Comparison of ENCODE assay signal across 8 cellular contexts in genomic region chr9:35611230-35611797, GRCh38. TPM values are rescaled to one million over a fixed set of nuclear protein-coding genes. Genes with fewer than 3 reads are reported as not detected.
DNase-seq lines count a peak whose midpoint lies in the region; ATAC-seq, FAIRE-seq and TF ChIP-seq lines count a peak whose summit lies in the region.

No MANE protein-coding gene starts in this region.

- FAIRE-seq in keratinocyte (lab: Jason Lieb, UNC) = peak; percentile 92

- H3K79me2 ChIP-seq in keratinocyte (ENCODE audit: control insufficient read depth, insufficient read depth, low read length) = peaks cover 3% of the 10 kb centered on the region

- dilution Hi-C loops in keratinocyte (cut with MboI; ENCODE audit: extremely low pct_ligation_motif_present, low sequenced_read_pairs) = no loop called here

- peak in 1 of 3 donors; percentile 3 for TF ChIP-seq POLR2A in body of pancreas (IDR thresholded peaks at IDR 0.05)

- no peak overlapping the region for H3K9ac ChIP-seq in keratinocyte (ENCODE audit: control insufficient read depth, extremely low read depth, insufficient read depth, low read length)

- peak; percentile 69 for DNase-seq in GM10266 (ENCODE audit: extremely low spot score)
- DNase-seq in SW480 (ENCODE audit: low spot score) = peak; percentile 44
- DNase-seq in body of pancreas = peak; percentile 48 to 59 (median 52)
- DNase-seq in keratinocyte (ENCODE audit: low read depth, low spot score) = no peak
- DNase-seq in stimulated activated CD4-positive, alpha-beta T cell treated with anti-CD3 and anti-CD28 coated beads, Interleukin-4, amount 100 ng/mL, for 48 hours (ENCODE audit: low read depth in 2 of 2) = peak; percentile 32 to 42

- H4K20me1 ChIP-seq in keratinocyte (ENCODE audit: control insufficient read depth, extremely low read depth, insufficient read depth, low read length) = no peaks in the 10 kb centered on the region

- H2AFZ ChIP-seq in keratinocyte (ENCODE audit: control insufficient read depth, low read length) = no peak overlapping the region

- ATAC-seq in HG03521 (IDR thresholded peaks at IDR 0.05; ENCODE audit: unreplicated experiment) = peak; percentile 42
- ATAC-seq in body of pancreas = peak; percentile 70
- ATAC-seq in GM18858 (IDR thresholded peaks at IDR 0.05; ENCODE audit: unreplicated experiment) = no peak
- no peak for ATAC-seq in HG02981 (IDR thresholded peaks at IDR 0.05; ENCODE audit: unreplicated experiment)

- H3K27me3 ChIP-seq in body of pancreas = no peaks in the 10 kb centered on the region
- peaks cover 12% of the 10 kb centered on the region for H3K27me3 ChIP-seq in keratinocyte (ENCODE audit: control insufficient read depth, extremely low read depth, insufficient read depth, low read length)

- H3K36me3 ChIP-seq in body of pancreas (replicated peaks in 1 of 2; ENCODE audit: insufficient read depth in 1 of 2, low read depth in 2 of 2) = peaks cover 0 to 2% of the 10 kb centered on the region in 2 donors
- peaks cover 9 to 25% of the 10 kb centered on the region in 2 experiments for H3K36me3 ChIP-seq in keratinocyte (ENCODE audit: control insufficient read depth in 2 of 2, extremely low read depth in 1 of 2, insufficient read depth in 2 of 2, low read length in 2 of 2)

- 16 to 22% methylated on average over 8 of the region's 8 CpGs for WGBS in body of pancreas, 2 donors

- peaks cover 8% of the 10 kb centered on the region for H3K4me1 ChIP-seq in body of pancreas
- H3K4me1 ChIP-seq in keratinocyte (ENCODE audit: control insufficient read depth, extremely low read depth, insufficient read depth, low read length) = peaks cover under 1% of the 10 kb centered on the region

- no peak overlapping the region for H3K4me2 ChIP-seq in keratinocyte (ENCODE audit: control insufficient read depth, extremely low read depth, insufficient read depth, low read depth, low read length)

- no peak overlapping the region for H3K4me3 ChIP-seq in body of pancreas
- no peak overlapping the region for H3K4me3 ChIP-seq in keratinocyte (ENCODE audit: control insufficient read depth in 2 of 3, extremely low read depth in 1 of 3, insufficient read depth in 2 of 3, low read depth in 1 of 3, low read length in 3 of 3)

- H3K27ac ChIP-seq in body of pancreas (no peak overlapping the region), keratinocyte (ENCODE audit: control insufficient read depth, insufficient read depth, low read length) (no peak overlapping the region)

- H3K9me3 ChIP-seq in body of pancreas = no peaks in the 10 kb centered on the region
- no peaks in the 10 kb centered on the region for H3K9me3 ChIP-seq in keratinocyte (ENCODE audit: control insufficient read depth, low read depth, low read length)

- H3K9me1 ChIP-seq in keratinocyte (ENCODE audit: control insufficient read depth, extremely low read depth, insufficient read depth, low read length) = no peaks in the 10 kb centered on the region

- intact Hi-C loops in body of pancreas (cut with DNase I) = no loop called here

- TF ChIP-seq CTCF in GM10266 (IDR thresholded peaks at IDR 0.05; ENCODE audit: control insufficient read depth, insufficient read depth, low read depth, missing control alignments) (peak; percentile 65), body of pancreas (IDR thresholded peaks at IDR 0.05) (peak; percentile 23 to 58 (median 49)), keratinocyte (optimal IDR thresholded peaks at IDR 0.05 in 1 of 3, IDR thresholded peaks at IDR 0.05 in 1 of 3, conservative IDR thresholded peaks at IDR 0.05 in 1 of 3; ENCODE audit: extremely low read depth in 1 of 3, insufficient read depth in 2 of 3, low read length in 3 of 3) (peak; percentile 73 to 83 (median 76))

RNA-seq across cellular contexts. Expression of gene TESK1, which starts 6.3 kb away (rescaled TPM):
- 10 to 100 TPM; 13.0 to 20.1 TPM for total RNA-seq in body of pancreas
- 11.2 to 13.5 TPM (median 11.8 TPM) in 3 replicates for polyA plus RNA-seq in keratinocyte
- 5.0 TPM for polyA plus RNA-seq in keratinocyte (2011; ENCODE audit: low read depth)
- polyA plus RNA-seq in keratinocyte (2011; cell fraction: cytosol; rRNA removed) = 6.4 and 13.4 TPM in 2 replicates
- polyA plus RNA-seq in keratinocyte (2011; cell fraction: nucleus; rRNA removed) = 40.7 and 40.8 TPM in 2 replicates
- 15.6 and 16.5 TPM in 2 replicates for polyA plus RNA-seq in keratinocyte (2012; ENCODE audit: low replicate concordance)
- 10.9 to 29.4 TPM (median 12.3 TPM) in 3 replicates for polyA minus RNA-seq in keratinocyte
- polyA minus RNA-seq in keratinocyte (2011; cell fraction: cytosol; rRNA and poly(A)+ RNA removed) = 14.0 TPM
- 8.2 and 11.2 TPM in 2 replicates for polyA minus RNA-seq in keratinocyte (2011; cell fraction: nucleus; rRNA and poly(A)+ RNA removed)

RNA-seq across cellular contexts. Expression of gene CD72, which starts 6.9 kb away (rescaled TPM):
- total RNA-seq in body of pancreas = 1 to 10 TPM; 3.3 to 3.9 TPM
- polyA plus RNA-seq in keratinocyte = 0.66 to 2.4 TPM (median 0.82 TPM) in 3 replicates
- polyA plus RNA-seq in keratinocyte (2011; ENCODE audit: low read depth) = 1.2 TPM
- 0.85 and 1.5 TPM in 2 replicates for polyA plus RNA-seq in keratinocyte (2011; cell fraction: cytosol; rRNA removed)
- 9.2 and 12.4 TPM in 2 replicates for polyA plus RNA-seq in keratinocyte (2011; cell fraction: nucleus; rRNA removed)
- 0.40 and 2.7 TPM in 2 replicates for polyA plus RNA-seq in keratinocyte (2012; ENCODE audit: low replicate concordance)
- polyA minus RNA-seq in keratinocyte = 0.56 to 1.1 TPM (median 0.95 TPM) in 3 replicates
- not detected for polyA minus RNA-seq in keratinocyte (2011; cell fraction: cytosol; rRNA and poly(A)+ RNA removed)
- 1.7 and 2.2 TPM in 2 replicates for polyA minus RNA-seq in keratinocyte (2011; cell fraction: nucleus; rRNA and poly(A)+ RNA removed)

RNA-seq across cellular contexts. Expression of gene SIT1, which starts 39.4 kb away (rescaled TPM):
- total RNA-seq in body of pancreas = under 1 TPM in 1 of 2 donors, not detected in 1; 0.26 TPM
- not detected in 3 replicates for polyA plus RNA-seq in keratinocyte
- not detected for polyA plus RNA-seq in keratinocyte (2011; ENCODE audit: low read depth)
- polyA plus RNA-seq in keratinocyte (2011; cell fraction: cytosol; rRNA removed) = not detected in 2 replicates
- polyA plus RNA-seq in keratinocyte (2011; cell fraction: nucleus; rRNA removed) = not detected in 2 replicates
- polyA plus RNA-seq in keratinocyte (2012; ENCODE audit: low replicate concordance) = not detected in 2 replicates
- polyA minus RNA-seq in keratinocyte = not detected in 3 replicates
- not detected for polyA minus RNA-seq in keratinocyte (2011; cell fraction: cytosol; rRNA and poly(A)+ RNA removed)
- not detected in 2 replicates for polyA minus RNA-seq in keratinocyte (2011; cell fraction: nucleus; rRNA and poly(A)+ RNA removed)

RNA-seq across cellular contexts. Expression of gene RMRP, which starts 46.5 kb away (rescaled TPM):
- total RNA-seq in body of pancreas = 1,000 to 10,000 TPM in 1 of 2 donors, 100 to 1,000 TPM in 1; 887 to 2,577 TPM
- 21.6 to 91.8 TPM (median 40.5 TPM) in 3 replicates for polyA plus RNA-seq in keratinocyte
- polyA plus RNA-seq in keratinocyte (2011; ENCODE audit: low read depth) = 29.8 TPM
- 31.7 and 49.9 TPM in 2 replicates for polyA plus RNA-seq in keratinocyte (2011; cell fraction: cytosol; rRNA removed)
- 581 and 1,734 TPM in 2 replicates for polyA plus RNA-seq in keratinocyte (2011; cell fraction: nucleus; rRNA removed)
- 12.7 and 20.0 TPM in 2 replicates for polyA plus RNA-seq in keratinocyte (2012; ENCODE audit: low replicate concordance)
- 5,944 to 36,209 TPM (median 23,721 TPM) in 3 replicates for polyA minus RNA-seq in keratinocyte
- polyA minus RNA-seq in keratinocyte (2011; cell fraction: cytosol; rRNA and poly(A)+ RNA removed) = 15,491 TPM
- 126,667 and 367,210 TPM in 2 replicates for polyA minus RNA-seq in keratinocyte (2011; cell fraction: nucleus; rRNA and poly(A)+ RNA removed)

RNA-seq across cellular contexts. Expression of gene CCDC107, which starts 46.8 kb away (rescaled TPM):
- 10 to 100 TPM; 15.8 to 42.2 TPM for total RNA-seq in body of pancreas
- 10.5 to 14.3 TPM (median 14.1 TPM) in 3 replicates for polyA plus RNA-seq in keratinocyte
- 7.1 TPM for polyA plus RNA-seq in keratinocyte (2011; ENCODE audit: low read depth)
- 6.0 and 10.1 TPM in 2 replicates for polyA plus RNA-seq in keratinocyte (2011; cell fraction: cytosol; rRNA removed)
- polyA plus RNA-seq in keratinocyte (2011; cell fraction: nucleus; rRNA removed) = 10.8 TPM in 2 replicates
- polyA plus RNA-seq in keratinocyte (2012; ENCODE audit: low replicate concordance) = 12.5 and 13.3 TPM in 2 replicates
- polyA minus RNA-seq in keratinocyte = 2.4 to 7.8 TPM (median 4.0 TPM) in 3 replicates
- polyA minus RNA-seq in keratinocyte (2011; cell fraction: cytosol; rRNA and poly(A)+ RNA removed) = 13.6 TPM
- 3.0 and 3.6 TPM in 2 replicates for polyA minus RNA-seq in keratinocyte (2011; cell fraction: nucleus; rRNA and poly(A)+ RNA removed)

Comparison
In these comparisons a context has a peak if more than half of its experiments do, and no peak if none do; other contexts are left out.
1. ATAC-seq: peak in HG03521 (single experiment) and body of pancreas (single experiment); none in GM18858 (single experiment) and HG02981 (single experiment).
2. Peak in every context shown above with its lines, with median percentiles within 50 percentile points of each other: CTCF ChIP-seq.